ENCODE assay signal across 11 cellular contexts in the genomic region with DNA sequence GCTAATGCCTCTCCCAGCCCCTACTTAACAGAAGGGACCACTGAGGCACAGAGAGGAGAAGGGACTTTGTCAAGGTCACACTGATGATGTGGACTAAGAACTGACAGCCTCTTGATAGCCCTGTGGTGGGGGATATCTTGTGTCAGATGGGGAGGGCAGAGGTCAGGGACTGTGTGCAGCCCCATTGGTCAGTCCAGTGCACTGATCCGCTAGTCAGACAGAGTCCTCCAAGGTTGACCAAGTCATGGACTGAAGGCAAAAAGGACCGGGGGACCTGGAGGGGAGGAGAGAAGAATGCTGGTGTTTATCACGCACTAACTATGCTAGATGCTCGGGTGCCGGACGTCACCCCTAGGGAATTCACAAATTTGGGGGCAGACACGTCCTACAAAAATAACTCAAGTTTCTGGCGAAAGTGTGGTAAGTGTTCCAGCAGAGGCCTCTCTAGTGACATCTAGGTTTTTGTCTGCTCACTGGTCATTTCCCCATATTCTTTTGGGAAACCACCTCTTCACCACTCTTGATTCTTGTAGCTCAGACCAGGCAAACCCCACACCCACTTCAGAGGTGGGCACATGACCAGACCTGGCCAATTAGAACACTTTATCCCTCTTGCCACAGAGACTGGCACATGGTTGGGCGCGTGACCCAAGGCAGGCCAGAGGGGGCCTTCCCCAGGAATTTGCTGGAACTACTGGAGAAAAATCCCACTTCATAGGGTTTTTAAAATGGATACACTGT. TPM values are rescaled to one million over a fixed set of nuclear protein-coding genes. Genes with fewer than 3 reads are reported as not detected.
DNase-seq lines count a peak whose midpoint lies in the region; ATAC-seq, FAIRE-seq and TF ChIP-seq lines count a peak whose summit lies in the region.
"Had no signal": no experiment of that assay in that cellular context is flagged by ENCODE, and none has a peak within 500 bp of the region (broad histone marks: within the 10 kb centered on the region; RNA-seq: fewer than 3 reads in every experiment).

No MANE protein-coding gene starts in this region.

- no peak for TF ChIP-seq EP300 in Ishikawa (IDR thresholded peaks at IDR 0.05; ENCODE audit: borderline replicate concordance)
- no peak for TF ChIP-seq EP300 in HepG2 (IDR thresholded peaks at IDR 0.05; ENCODE audit: low read depth in 2 of 2, low read length in 2 of 2)
- TF ChIP-seq EP300 in HepG2 (CRISPR knock-in tag; IDR thresholded peaks at IDR 0.05; ENCODE audit: borderline replicate concordance): no peak
- TF ChIP-seq EP300 in stomach (IDR thresholded peaks at IDR 0.05): no peak

- no TSS peak for BruUV-seq in HepG2 (replicated peaks; lab: Mats Ljungman, UMichigan)

- 29% methylated on average over 10 of the region's 10 CpGs for WGBS in HepG2 (ENCODE audit: low lambda C conversion rate)
- 75 to 87% (median 79%) methylated on average over 10 of the region's 10 CpGs for WGBS in stomach, 5 donors

- FAIRE-seq in HepG2 (lab: Jason Lieb, UNC) (no peak), kidney (lab: Jason Lieb, UNC) (no peak)

- H3K4me1 Mint-ChIP-seq in naive thymus-derived CD8-positive, alpha-beta T cell: no peaks in the 10 kb centered on the region

- no peak overlapping the region for H2AFZ ChIP-seq in HepG2 (ENCODE audit: low read length)

- TF ChIP-seq RAD21 in Ishikawa (IDR thresholded peaks at IDR 0.05; ENCODE audit: low read depth) (no peak), HepG2 (CRISPR knock-in tag; IDR thresholded peaks at IDR 0.05) (no peak)

- peak; percentile 53 for ATAC-seq in GM18505 (IDR thresholded peaks at IDR 0.05; ENCODE audit: unreplicated experiment)
- ATAC-seq in GM21619 (IDR thresholded peaks at IDR 0.05; ENCODE audit: unreplicated experiment): peak; percentile 81
- ATAC-seq in HepG2: peak; percentile 55
- no peak for ATAC-seq in naive thymus-derived CD8-positive, alpha-beta T cell

- H3K4me1 ChIP-seq in HepG2 (ENCODE audit: insufficient read depth, low read length) (peaks cover 8% of the 10 kb centered on the region; the same call in 1 of the 2 replicates), kidney (ENCODE audit: control insufficient read depth in 1 of 2, insufficient read depth in 1 of 2, low read depth in 1 of 2, low read length in 2 of 2) (peaks cover 0 to 2% of the 10 kb centered on the region in 2 donors), stomach (no peaks in the 10 kb centered on the region)
- H3K4me1 ChIP-seq: colonic mucosa had no signal

- no peak for DNase-seq in HepG2 (ENCODE audit: low spot score)
- no peak for DNase-seq in naive thymus-derived CD8-positive, alpha-beta T cell
- DNase-seq in kidney: no peak
- no peak for DNase-seq in stomach
- DNase-seq in cerebellum (ENCODE audit: low spot score): no peak
- DNase-seq: colonic mucosa; MM.1S; stimulated activated CD4-positive, alpha-beta T cell treated with anti-CD3 and anti-CD28 coated beads, Interleukin-4, amount 100 ng/mL, for 24 hours had no signal

- H3K27ac Mint-ChIP-seq in naive thymus-derived CD8-positive, alpha-beta T cell: no peak overlapping the region

- no peaks in the 10 kb centered on the region for H3K36me3 ChIP-seq in HepG2 (replicated peaks in 1 of 2; ENCODE audit: control insufficient read depth in 1 of 2, insufficient read depth in 2 of 2, low read length in 2 of 2)
- no peaks in the 10 kb centered on the region for H3K36me3 ChIP-seq in kidney (ENCODE audit: control insufficient read depth in 1 of 2, insufficient read depth in 2 of 2, low read length in 2 of 2)
- H3K36me3 ChIP-seq in stomach: no peaks in the 10 kb centered on the region
- H3K36me3 ChIP-seq: colonic mucosa had no signal

- H4K20me1 ChIP-seq in HepG2 (ENCODE audit: insufficient read depth, low read length): no peaks in the 10 kb centered on the region

- peaks cover 1 to 24% of the 10 kb centered on the region in 2 experiments; a peak in 4 of 5 replicates for H3K27me3 ChIP-seq in HepG2 (ENCODE audit: control insufficient read depth in 1 of 2, insufficient read depth in 2 of 2, low read length in 2 of 2)
- H3K27me3 ChIP-seq in stomach: peaks cover 0 to 45% (median 0%) of the 10 kb centered on the region in 3 donors
- H3K27me3 ChIP-seq: colonic mucosa had no signal

- peaks cover 10 to 45% (median 30%) of the 10 kb centered on the region in 5 donors for H3K27me3 Mint-ChIP-seq in naive thymus-derived CD8-positive, alpha-beta T cell

- CTCF ChIA-PET in HepG2 (lab: Yijun Ruan, JAX; ENCODE audit: low intra/inter-chr PET ratio, low total read pairs): no interaction called here

- H3K9ac ChIP-seq in HepG2 (ENCODE audit: insufficient read depth, low read depth, low read length): no peak overlapping the region
- no peak overlapping the region for H3K9ac ChIP-seq in kidney (ENCODE audit: low read length in 2 of 2)

- in situ Hi-C loops in HepG2 (cut with HindIII; ENCODE audit: extremely low pct_ligation_motif_present, low pct_unique_long_range_greater_than_20kb): no loop called here

- TF ChIP-seq CTCF in HepG2 (CRISPR knock-in tag; IDR thresholded peaks at IDR 0.05) (peak; percentile 30), kidney (IDR thresholded peaks at IDR 0.05; ENCODE audit: borderline replicate concordance, extremely low read depth, insufficient read depth) (no peak), stomach (IDR thresholded peaks at IDR 0.05) (no peak)

- intact Hi-C loops in HepG2 (cut with micrococcal nuclease; ENCODE audit: unreplicated experiment): no loop called here
- intact Hi-C loops in kidney (cut with DNase I): no loop called here
- intact Hi-C loops in stomach (cut with DNase I; ENCODE audit: low total_unique reads): no loop called here

- no peaks in the 10 kb centered on the region for H3K9me3 ChIP-seq in HepG2 (ENCODE audit: low read length)
- H3K9me3 ChIP-seq in kidney (ENCODE audit: control insufficient read depth in 1 of 2, low read length in 2 of 2): no peaks in the 10 kb centered on the region
- no peaks in the 10 kb centered on the region for H3K9me3 ChIP-seq in stomach
- H3K9me3 ChIP-seq: colonic mucosa had no signal

- H3K4me3 ChIP-seq in HepG2 (replicated peaks in 1 of 3; ENCODE audit: insufficient read depth in 1 of 3, low read depth in 2 of 3, low read length in 3 of 3) (no peak overlapping the region), kidney (ENCODE audit: low read length in 2 of 2) (no peak overlapping the region), stomach (no peak overlapping the region)
- H3K4me3 ChIP-seq: colonic mucosa had no signal

- H3K27ac ChIP-seq in HepG2 (ENCODE audit: extremely low read length, insufficient read depth, low read length) (no peak overlapping the region), kidney (ENCODE audit: low read depth in 2 of 2, low read length in 2 of 2) (no peak overlapping the region), stomach (no peak overlapping the region)
- H3K27ac ChIP-seq: colonic mucosa had no signal

- no peaks in the 10 kb centered on the region for H3K79me2 ChIP-seq in HepG2 (ENCODE audit: insufficient read depth, low read length)

- no peaks in the 10 kb centered on the region for H3K36me3 Mint-ChIP-seq in naive thymus-derived CD8-positive, alpha-beta T cell

- POLR2A ChIA-PET in HepG2 (lab: Yijun Ruan, JAX): no interaction called here
- POLR2A ChIA-PET in naive thymus-derived CD8-positive, alpha-beta T cell (lab: Charles Lee): no interaction called here

- no peak overlapping the region for H3K4me2 ChIP-seq in HepG2 (ENCODE audit: low read depth, low read length)

- TF ChIP-seq POLR2A in GM18505 (IDR thresholded peaks at IDR 0.05; ENCODE audit: borderline replicate concordance, extremely low read depth, insufficient read depth, insufficient read length): no peak
- no peak for TF ChIP-seq POLR2A in HepG2 (IDR thresholded peaks at IDR 0.05; ENCODE audit: insufficient read depth in 1 of 2, low read depth in 2 of 2, low read length in 2 of 2)
- TF ChIP-seq POLR2A in stomach (IDR thresholded peaks at IDR 0.05): no peak

- H3K9me3 Mint-ChIP-seq in naive thymus-derived CD8-positive, alpha-beta T cell: no peaks in the 10 kb centered on the region

- no peak overlapping the region for H3K4me3 Mint-ChIP-seq in naive thymus-derived CD8-positive, alpha-beta T cell

RNA-seq across cellular contexts. Expression of gene TCF15, which starts 21.0 kb away (rescaled TPM):
- total RNA-seq in HepG2 (2016; rRNA removed; fragmentation: Illumina TruSeq; extraction: Trizol): not detected in 2 replicates
- not detected in 2 replicates for total RNA-seq in HepG2 (2016; cell fraction: cytosol; rRNA removed; fragmentation: Illumina TruSeq; extraction: Trizol; ENCODE audit: low read depth)
- total RNA-seq in HepG2 (2016; cell fraction: insoluble cytoplasmic fraction; rRNA removed; fragmentation: Illumina TruSeq; extraction: Trizol): not detected in 2 replicates
- not detected in 2 replicates for total RNA-seq in HepG2 (2016; cell fraction: membrane; rRNA removed; fragmentation: Illumina TruSeq; extraction: Trizol)
- not detected in 2 replicates for total RNA-seq in HepG2 (2016; cell fraction: nucleus; rRNA removed; fragmentation: Illumina TruSeq; extraction: Trizol)
- not detected in 2 replicates for polyA plus RNA-seq in HepG2 (2011; rRNA removed)
- polyA plus RNA-seq in HepG2 (2011; cell fraction: cytosol; rRNA removed): not detected in 2 replicates
- not detected in 2 replicates for polyA plus RNA-seq in HepG2 (2011; cell fraction: nucleus; rRNA removed)
- not detected in 2 replicates for polyA plus RNA-seq in HepG2 (2012)
- not detected in 2 replicates for polyA plus RNA-seq in HepG2 (2016; cell fraction: cytosol; fragmentation: Illumina TruSeq; extraction: Trizol; ENCODE audit: low read depth)
- not detected in 2 replicates for polyA plus RNA-seq in HepG2 (2016; cell fraction: insoluble cytoplasmic fraction; fragmentation: Illumina TruSeq; extraction: Trizol; ENCODE audit: low read depth)
- not detected in 2 replicates for polyA plus RNA-seq in HepG2 (2016; cell fraction: membrane; fragmentation: Illumina TruSeq; extraction: Trizol; ENCODE audit: low read depth)
- not detected in 2 replicates for polyA plus RNA-seq in HepG2 (2016; cell fraction: nucleus; fragmentation: Illumina TruSeq; extraction: Trizol; ENCODE audit: insufficient read depth, low read depth)
- polyA minus RNA-seq in HepG2 (2011; rRNA and poly(A)+ RNA removed; ENCODE audit: low replicate concordance): not detected in 2 replicates
- polyA minus RNA-seq in HepG2 (2011; cell fraction: cytosol; rRNA and poly(A)+ RNA removed): not detected in 2 replicates
- polyA minus RNA-seq in HepG2 (2011; cell fraction: nucleus; rRNA and poly(A)+ RNA removed): not detected in 2 replicates
- not detected for total RNA-seq in naive thymus-derived CD8-positive, alpha-beta T cell
- polyA plus RNA-seq in naive thymus-derived CD8-positive, alpha-beta T cell: not detected
- 0.63 TPM for total RNA-seq in kidney
- polyA plus RNA-seq in kidney (ENCODE audit: insufficient read depth, low read depth, low replicate concordance): 1.6 TPM
- under 1 TPM in 1 of 5 donors, not detected in 4; 0.43 TPM for total RNA-seq in stomach
- polyA plus RNA-seq in stomach: under 1 TPM in 2 of 3 donors, not detected in 1; 0.25 to 0.33 TPM
- total RNA-seq in cerebellum: 0.36 TPM

RNA-seq across cellular contexts. Expression of gene CSNK2A1, which starts 45.5 kb away (rescaled TPM):
- total RNA-seq in HepG2 (2016; rRNA removed; fragmentation: Illumina TruSeq; extraction: Trizol) (231 and 288 TPM in 2 replicates), kidney (100 TPM), stomach (100 to 1,000 TPM in 1 of 5 donors, 10 to 100 TPM in 4; 24.9 to 164 (median 80.5) TPM), cerebellum (187 TPM)
- total RNA-seq in HepG2 (2016; cell fraction: cytosol; rRNA removed; fragmentation: Illumina TruSeq; extraction: Trizol; ENCODE audit: low read depth): 61.5 and 68.7 TPM in 2 replicates
- 223 and 276 TPM in 2 replicates for total RNA-seq in HepG2 (2016; cell fraction: insoluble cytoplasmic fraction; rRNA removed; fragmentation: Illumina TruSeq; extraction: Trizol)
- 134 and 154 TPM in 2 replicates for total RNA-seq in HepG2 (2016; cell fraction: membrane; rRNA removed; fragmentation: Illumina TruSeq; extraction: Trizol)
- 168 and 193 TPM in 2 replicates for total RNA-seq in HepG2 (2016; cell fraction: nucleus; rRNA removed; fragmentation: Illumina TruSeq; extraction: Trizol)
- polyA plus RNA-seq in HepG2 (2011; rRNA removed) (131 and 153 TPM in 2 replicates), kidney (ENCODE audit: insufficient read depth, low read depth, low replicate concordance) (39.7 TPM), stomach (10 to 100 TPM; 22.6 to 33.0 (median 26.7) TPM)
- polyA plus RNA-seq in HepG2 (2011; cell fraction: cytosol; rRNA removed): 111 and 139 TPM in 2 replicates
- 88.9 and 104 TPM in 2 replicates for polyA plus RNA-seq in HepG2 (2011; cell fraction: nucleus; rRNA removed)
- 170 and 173 TPM in 2 replicates for polyA plus RNA-seq in HepG2 (2012)
- 29.0 and 30.9 TPM in 2 replicates for polyA plus RNA-seq in HepG2 (2016; cell fraction: cytosol; fragmentation: Illumina TruSeq; extraction: Trizol; ENCODE audit: low read depth)
- 222 and 255 TPM in 2 replicates for polyA plus RNA-seq in HepG2 (2016; cell fraction: insoluble cytoplasmic fraction; fragmentation: Illumina TruSeq; extraction: Trizol; ENCODE audit: low read depth)
- 56.7 and 58.4 TPM in 2 replicates for polyA plus RNA-seq in HepG2 (2016; cell fraction: membrane; fragmentation: Illumina TruSeq; extraction: Trizol; ENCODE audit: low read depth)
- polyA plus RNA-seq in HepG2 (2016; cell fraction: nucleus; fragmentation: Illumina TruSeq; extraction: Trizol; ENCODE audit: insufficient read depth, low read depth): 145 and 159 TPM in 2 replicates
- 131 and 343 TPM in 2 replicates for polyA minus RNA-seq in HepG2 (2011; rRNA and poly(A)+ RNA removed; ENCODE audit: low replicate concordance)
- polyA minus RNA-seq in HepG2 (2011; cell fraction: cytosol; rRNA and poly(A)+ RNA removed): 168 and 178 TPM in 2 replicates
- polyA minus RNA-seq in HepG2 (2011; cell fraction: nucleus; rRNA and poly(A)+ RNA removed): 284 and 317 TPM in 2 replicates
- 10 to 100 TPM; 91.8 to 93.8 TPM for total RNA-seq in naive thymus-derived CD8-positive, alpha-beta T cell
- 10 to 100 TPM; 49.6 to 52.0 (median 49.7) TPM for polyA plus RNA-seq in naive thymus-derived CD8-positive, alpha-beta T cell

Comparison
In these comparisons a context has a peak if more than half of its experiments do, and no peak if none do; other contexts are left out.
1. ATAC-seq: peak in GM18505 (single experiment), GM21619 (single experiment) and HepG2 (single experiment); none in naive thymus-derived CD8-positive, alpha-beta T cell (0 of 2).